Comparison of ENCODE assay signal across 1 cellular context in the genomic region with DNA sequence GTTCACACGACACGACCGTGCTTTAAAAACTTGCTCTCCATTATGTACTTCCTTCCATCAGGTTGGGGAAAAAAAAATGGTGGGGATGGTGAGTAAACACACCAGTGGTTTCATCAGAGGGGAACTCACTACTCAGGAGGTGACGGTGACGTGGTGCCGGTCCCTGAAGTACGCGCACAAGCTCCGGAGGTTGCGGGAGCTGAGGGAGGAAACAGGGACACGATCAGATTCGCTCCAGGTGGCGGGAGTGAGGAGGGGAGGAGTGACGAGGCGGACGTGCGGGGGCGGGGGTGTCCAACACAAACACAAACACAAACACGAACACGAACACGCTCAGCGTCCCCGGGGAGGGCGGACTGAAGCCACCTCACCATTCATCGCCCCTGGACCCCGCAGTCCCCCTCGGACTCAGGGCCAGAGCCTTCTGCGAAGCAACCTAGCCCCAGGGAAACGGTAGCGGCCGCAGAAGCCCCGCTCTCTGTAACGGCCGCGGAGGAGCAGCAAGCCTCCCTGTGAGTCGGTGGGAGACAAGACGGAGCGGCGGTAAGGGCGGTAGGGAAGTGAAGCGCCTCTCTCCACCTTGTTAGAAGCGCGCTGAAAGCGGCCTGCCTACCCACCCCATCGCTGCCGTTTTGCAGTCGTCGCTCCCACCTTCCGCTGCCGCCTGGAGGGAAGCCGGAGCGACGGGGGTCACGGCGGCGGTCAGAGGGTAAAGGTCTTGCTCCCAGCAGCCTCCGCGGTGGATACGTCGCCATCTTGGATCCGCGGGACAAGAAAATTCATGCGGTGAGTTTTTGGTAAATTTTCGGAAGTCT.
A peak's percentile ranks its signal among the peaks of the same experiment; 100 is the strongest.
TF ChIP-seq lines count a peak whose summit lies in the region.

A gene with protein sequence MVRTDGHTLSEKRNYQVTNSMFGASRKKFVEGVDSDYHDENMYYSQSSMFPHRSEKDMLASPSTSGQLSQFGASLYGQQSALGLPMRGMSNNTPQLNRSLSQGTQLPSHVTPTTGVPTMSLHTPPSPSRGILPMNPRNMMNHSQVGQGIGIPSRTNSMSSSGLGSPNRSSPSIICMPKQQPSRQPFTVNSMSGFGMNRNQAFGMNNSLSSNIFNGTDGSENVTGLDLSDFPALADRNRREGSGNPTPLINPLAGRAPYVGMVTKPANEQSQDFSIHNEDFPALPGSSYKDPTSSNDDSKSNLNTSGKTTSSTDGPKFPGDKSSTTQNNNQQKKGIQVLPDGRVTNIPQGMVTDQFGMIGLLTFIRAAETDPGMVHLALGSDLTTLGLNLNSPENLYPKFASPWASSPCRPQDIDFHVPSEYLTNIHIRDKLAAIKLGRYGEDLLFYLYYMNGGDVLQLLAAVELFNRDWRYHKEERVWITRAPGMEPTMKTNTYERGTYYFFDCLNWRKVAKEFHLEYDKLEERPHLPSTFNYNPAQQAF (plus strand): TSS at position 739 of the 815 bp plus-strand sequence. CDS start 34,794 bp downstream, outside the sequence.

TF ChIP-seq in HEK293, 187 proteins besides CTCF, POLR2A, EP300 and RAD21 (continued from another document):
- TF ChIP-seq, protein P1, sequence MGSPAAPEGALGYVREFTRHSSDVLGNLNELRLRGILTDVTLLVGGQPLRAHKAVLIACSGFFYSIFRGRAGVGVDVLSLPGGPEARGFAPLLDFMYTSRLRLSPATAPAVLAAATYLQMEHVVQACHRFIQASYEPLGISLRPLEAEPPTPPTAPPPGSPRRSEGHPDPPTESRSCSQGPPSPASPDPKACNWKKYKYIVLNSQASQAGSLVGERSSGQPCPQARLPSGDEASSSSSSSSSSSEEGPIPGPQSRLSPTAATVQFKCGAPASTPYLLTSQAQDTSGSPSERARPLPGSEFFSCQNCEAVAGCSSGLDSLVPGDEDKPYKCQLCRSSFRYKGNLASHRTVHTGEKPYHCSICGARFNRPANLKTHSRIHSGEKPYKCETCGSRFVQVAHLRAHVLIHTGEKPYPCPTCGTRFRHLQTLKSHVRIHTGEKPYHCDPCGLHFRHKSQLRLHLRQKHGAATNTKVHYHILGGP (tag by site-specific recombination; IDR thresholded peaks at IDR 0.05) = no peak
- TF ChIP-seq ZNF701 (tag by site-specific recombination; IDR thresholded peaks at IDR 0.05) (no peak), BCL11B (tag by site-specific recombination; IDR thresholded peaks at IDR 0.05; ENCODE audit: low read depth) (peak; percentile 97)
